ENCODE assay signal across 10 cellular contexts in the genomic region with DNA sequence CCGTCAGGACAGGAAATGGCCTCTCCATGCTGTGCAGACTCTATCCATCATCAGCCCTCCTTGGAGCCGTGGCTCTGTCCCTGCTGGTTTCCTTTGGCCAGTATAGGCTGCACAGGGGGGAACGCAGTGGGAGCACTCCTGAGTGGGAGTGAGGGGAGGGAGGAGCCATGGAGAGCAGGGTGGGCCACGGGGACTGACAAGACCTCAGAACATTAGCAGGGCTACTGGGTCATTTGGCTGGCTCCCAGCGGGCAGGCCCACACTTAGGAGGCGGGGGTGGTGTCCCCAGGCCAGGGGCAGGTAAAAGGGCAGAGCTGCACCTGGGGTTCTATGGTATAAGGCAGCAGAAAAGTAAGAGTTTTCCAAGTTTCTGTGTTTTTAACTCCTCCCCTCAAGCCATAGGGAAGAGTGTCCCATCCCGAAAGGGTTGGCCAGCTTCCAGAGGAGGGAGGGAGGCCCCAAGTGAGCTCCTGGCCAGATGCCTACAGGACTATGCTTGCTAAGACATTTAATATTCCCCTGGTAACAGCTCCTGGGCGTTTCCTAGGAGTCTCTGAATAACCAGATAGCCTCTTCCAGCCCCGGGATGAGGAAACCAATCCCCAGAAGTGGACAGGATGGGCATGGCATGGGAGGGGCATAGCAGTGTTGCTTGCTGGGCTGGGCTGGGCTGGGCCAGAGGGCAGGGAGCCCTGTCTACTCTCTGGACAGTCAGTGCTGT. TPM values are rescaled to one million over a fixed set of nuclear protein-coding genes. Genes with fewer than 3 reads are reported as not detected.
DNase-seq lines count a peak whose midpoint lies in the region; ATAC-seq and TF ChIP-seq lines count a peak whose summit lies in the region.
"Had no signal": no experiment of that assay in that cellular context is flagged by ENCODE, and none has a peak within 500 bp of the region (broad histone marks: within the 10 kb centered on the region; RNA-seq: fewer than 3 reads in every experiment).

No MANE protein-coding gene starts in this region.

- H3K4me3 ChIP-seq in PC-9: no peak overlapping the region
- H3K4me3 ChIP-seq in skeletal muscle satellite cell (ENCODE audit: low read length): no peak overlapping the region

- CTCF ChIA-PET in PC-9 (lab: Charles Lee): no interaction called here

- H3K27me3 Mint-ChIP-seq in activated T-helper 1 cell treated with anti-CD3 and anti-CD28 coated beads, Interleukin-12 subunit alpha, Interleukin-12 subunit beta, Interleukin-2, Interleukin-4 antibody, amounts not matched to agents 30 ng/mL and 10 ng/mL and 1 ng/mL, durations not matched to agents 14 hours and 24 hours and 36 hours (ENCODE audit: insufficient read depth): no peaks in the 10 kb centered on the region
- H3K27me3 Mint-ChIP-seq in T-helper 2 cell treated with Interferon-gamma antibody and Interleukin-4, amounts not matched to agents 5 μg/mL and 100 μg/mL, for 36 hours (ENCODE audit: low read depth): no peaks in the 10 kb centered on the region

- H3K79me2 ChIP-seq in PC-9 (ENCODE audit: low read depth): no peaks in the 10 kb centered on the region

- H3K4me2 ChIP-seq in PC-9: peak overlapping the region; percentile 52
- peak overlapping the region; percentile 31 for H3K4me2 ChIP-seq in skeletal muscle satellite cell (ENCODE audit: low read length)

- DNase-seq in GM04503 (ENCODE audit: low read depth) (peak; percentile 76), PC-9 (peak; percentile 75 to 87), foreskin melanocyte (peak; percentile 65)
- no peak for DNase-seq in activated T-helper 1 cell treated with anti-CD3 and anti-CD28 coated beads, Interleukin-12 subunit alpha, Interleukin-12 subunit beta, Interleukin-2, Interleukin-4 antibody, amounts not matched to agents 30 ng/mL and 10 ng/mL and 1 ng/mL, durations not matched to agents 14 hours and 24 hours and 36 hours (ENCODE audit: low spot score)
- DNase-seq in T-helper 2 cell treated with Interferon-gamma antibody and Interleukin-4, amounts not matched to agents 5 μg/mL and 100 μg/mL, for 36 hours (ENCODE audit: low spot score): no peak
- DNase-seq: activated CD4-positive, alpha-beta T cell treated with anti-CD3 and anti-CD28 coated beads, Interleukin-2, amount 50 U/mL, for 1 hour had no signal

- ATAC-seq in HG03378 (IDR thresholded peaks at IDR 0.05; ENCODE audit: unreplicated experiment): no peak
- ATAC-seq in HG02571 (IDR thresholded peaks at IDR 0.05; ENCODE audit: unreplicated experiment): no peak

- no peaks in the 10 kb centered on the region for H3K36me3 Mint-ChIP-seq in activated T-helper 1 cell treated with anti-CD3 and anti-CD28 coated beads, Interleukin-12 subunit alpha, Interleukin-12 subunit beta, Interleukin-2, Interleukin-4 antibody, amounts not matched to agents 30 ng/mL and 10 ng/mL and 1 ng/mL, durations not matched to agents 14 hours and 24 hours and 36 hours (ENCODE audit: low read depth)
- no peaks in the 10 kb centered on the region for H3K36me3 Mint-ChIP-seq in T-helper 2 cell treated with Interferon-gamma antibody and Interleukin-4, amounts not matched to agents 5 μg/mL and 100 μg/mL, for 36 hours (ENCODE audit: low read depth)

- H3K36me3 ChIP-seq in PC-9 (ENCODE audit: low read depth) (no peaks in the 10 kb centered on the region), skeletal muscle satellite cell (ENCODE audit: insufficient read depth, low read length) (no peaks in the 10 kb centered on the region)

- H3K4me3 Mint-ChIP-seq in activated T-helper 1 cell treated with anti-CD3 and anti-CD28 coated beads, Interleukin-12 subunit alpha, Interleukin-12 subunit beta, Interleukin-2, Interleukin-4 antibody, amounts not matched to agents 30 ng/mL and 10 ng/mL and 1 ng/mL, durations not matched to agents 14 hours and 24 hours and 36 hours: no peak overlapping the region
- H3K4me3 Mint-ChIP-seq in T-helper 2 cell treated with Interferon-gamma antibody and Interleukin-4, amounts not matched to agents 5 μg/mL and 100 μg/mL, for 36 hours: no peak overlapping the region

- H2AFZ ChIP-seq in PC-9: no peak overlapping the region

- H3K9ac ChIP-seq in skeletal muscle satellite cell (ENCODE audit: low read depth, low read length): no peak overlapping the region

- intact Hi-C loops in PC-9 (cut with micrococcal nuclease; ENCODE audit: unreplicated experiment): loop anchor here (2.0 to 5.0 kb wide), 2 partner anchors 33 to 128 kb away; partner anchors contain the start of gene WAPL
- intact Hi-C loops in activated T-helper 1 cell treated with anti-CD3 and anti-CD28 coated beads, Interleukin-12 subunit alpha, Interleukin-12 subunit beta, Interleukin-2, Interleukin-4 antibody, amounts not matched to agents 30 ng/mL and 10 ng/mL and 1 ng/mL, durations not matched to agents 14 hours and 24 hours and 36 hours (cut with micrococcal nuclease): no loop called here

- peaks cover 25% of the 10 kb centered on the region for H3F3A ChIP-seq in PC-9 (ENCODE audit: insufficient read depth, low read depth)

- peak overlapping the region; percentile 61 for H3K27ac ChIP-seq in PC-9

- H3K9me2 ChIP-seq in PC-9 (ENCODE audit: insufficient read depth): no peaks in the 10 kb centered on the region

- no TSS peak for BruUV-seq in PC-9 (replicated peaks; lab: Mats Ljungman, UMichigan)

- H4K20me1 ChIP-seq in PC-9 (ENCODE audit: insufficient read depth): no peaks in the 10 kb centered on the region

- H3K4me1 ChIP-seq in PC-9 (replicated peaks; ENCODE audit: insufficient read depth) (peaks cover 61% of the 10 kb centered on the region), skeletal muscle satellite cell (ENCODE audit: control insufficient read depth, insufficient read depth, low read length) (peaks cover 29% of the 10 kb centered on the region)

- no peak for TF ChIP-seq CTCF in PC-9 (conservative IDR thresholded peaks at IDR 0.05)

- no peaks in the 10 kb centered on the region for H3K9me3 Mint-ChIP-seq in activated T-helper 1 cell treated with anti-CD3 and anti-CD28 coated beads, Interleukin-12 subunit alpha, Interleukin-12 subunit beta, Interleukin-2, Interleukin-4 antibody, amounts not matched to agents 30 ng/mL and 10 ng/mL and 1 ng/mL, durations not matched to agents 14 hours and 24 hours and 36 hours
- no peaks in the 10 kb centered on the region for H3K9me3 Mint-ChIP-seq in T-helper 2 cell treated with Interferon-gamma antibody and Interleukin-4, amounts not matched to agents 5 μg/mL and 100 μg/mL, for 36 hours

- no peak overlapping the region for H3K27ac Mint-ChIP-seq in activated T-helper 1 cell treated with anti-CD3 and anti-CD28 coated beads, Interleukin-12 subunit alpha, Interleukin-12 subunit beta, Interleukin-2, Interleukin-4 antibody, amounts not matched to agents 30 ng/mL and 10 ng/mL and 1 ng/mL, durations not matched to agents 14 hours and 24 hours and 36 hours
- H3K27ac Mint-ChIP-seq in T-helper 2 cell treated with Interferon-gamma antibody and Interleukin-4, amounts not matched to agents 5 μg/mL and 100 μg/mL, for 36 hours: no peak overlapping the region

- H3K27me3 ChIP-seq in PC-9 (ENCODE audit: insufficient read depth, low read depth): no peaks in the 10 kb centered on the region
- no peaks in the 10 kb centered on the region for H3K27me3 ChIP-seq in skeletal muscle satellite cell (ENCODE audit: control insufficient read depth, insufficient read depth, low read length)

- peaks cover 3% of the 10 kb centered on the region for H3K4me1 Mint-ChIP-seq in activated T-helper 1 cell treated with anti-CD3 and anti-CD28 coated beads, Interleukin-12 subunit alpha, Interleukin-12 subunit beta, Interleukin-2, Interleukin-4 antibody, amounts not matched to agents 30 ng/mL and 10 ng/mL and 1 ng/mL, durations not matched to agents 14 hours and 24 hours and 36 hours (ENCODE audit: low read depth)
- peaks cover 3% of the 10 kb centered on the region for H3K4me1 Mint-ChIP-seq in T-helper 2 cell treated with Interferon-gamma antibody and Interleukin-4, amounts not matched to agents 5 μg/mL and 100 μg/mL, for 36 hours (ENCODE audit: low read depth)

- no peaks in the 10 kb centered on the region for H3K9me3 ChIP-seq in PC-9 (ENCODE audit: insufficient read depth, low read depth)
- H3K9me3 ChIP-seq in skeletal muscle satellite cell (replicated peaks; ENCODE audit: low read length): no peaks in the 10 kb centered on the region

- POLR2A ChIA-PET in PC-9 (lab: Charles Lee; ENCODE audit: unreplicated experiment): interaction anchor here (0.6 kb wide), 1 partner anchor 321 kb away, joined by 3 read pairs; no protein-coding TSS in a partner anchor

RNA-seq across cellular contexts. Expression of gene OPN4, which starts 5.5 kb away (rescaled TPM):
- total RNA-seq in PC-9 (2021): 0.15 and 0.23 TPM in 2 replicates
- not detected in 2 replicates for total RNA-seq in skeletal muscle satellite cell (2012; rRNA removed)
- not detected in 2 replicates for total RNA-seq in activated T-helper 1 cell treated with anti-CD3 and anti-CD28 coated beads, Interleukin-12 subunit alpha, Interleukin-12 subunit beta, Interleukin-2, Interleukin-4 antibody, amounts not matched to agents 30 ng/mL and 10 ng/mL and 1 ng/mL, durations not matched to agents 14 hours and 24 hours and 36 hours
- total RNA-seq: frontal cortex had no signal

RNA-seq across cellular contexts. Expression of gene LDB3, which starts 19.4 kb away (rescaled TPM):
- total RNA-seq in PC-9 (2021): 0.63 and 0.73 TPM in 2 replicates
- 1.3 TPM in 1 of 2 replicates, not detected in the other for total RNA-seq in skeletal muscle satellite cell (2012; rRNA removed)
- total RNA-seq in activated T-helper 1 cell treated with anti-CD3 and anti-CD28 coated beads, Interleukin-12 subunit alpha, Interleukin-12 subunit beta, Interleukin-2, Interleukin-4 antibody, amounts not matched to agents 30 ng/mL and 10 ng/mL and 1 ng/mL, durations not matched to agents 14 hours and 24 hours and 36 hours: 0.10 TPM in 1 of 2 replicates, not detected in the other

Comparison
In these comparisons a context has a peak if more than half of its experiments do, and no peak if none do; other contexts are left out.
1. DNase-seq: peak in GM04503 (single experiment), PC-9 (2 of 2) and foreskin melanocyte (single experiment); none in activated T-helper 1 cell treated with anti-CD3 and anti-CD28 coated beads, Interleukin-12 subunit alpha, Interleukin-12 subunit beta, Interleukin-2, Interleukin-4 antibody, amounts not matched to agents 30 ng/mL and 10 ng/mL and 1 ng/mL, durations not matched to agents 14 hours and 24 hours and 36 hours (single experiment) and T-helper 2 cell treated with Interferon-gamma antibody and Interleukin-4, amounts not matched to agents 5 μg/mL and 100 μg/mL, for 36 hours (single experiment).